In the genomic region with DNA sequence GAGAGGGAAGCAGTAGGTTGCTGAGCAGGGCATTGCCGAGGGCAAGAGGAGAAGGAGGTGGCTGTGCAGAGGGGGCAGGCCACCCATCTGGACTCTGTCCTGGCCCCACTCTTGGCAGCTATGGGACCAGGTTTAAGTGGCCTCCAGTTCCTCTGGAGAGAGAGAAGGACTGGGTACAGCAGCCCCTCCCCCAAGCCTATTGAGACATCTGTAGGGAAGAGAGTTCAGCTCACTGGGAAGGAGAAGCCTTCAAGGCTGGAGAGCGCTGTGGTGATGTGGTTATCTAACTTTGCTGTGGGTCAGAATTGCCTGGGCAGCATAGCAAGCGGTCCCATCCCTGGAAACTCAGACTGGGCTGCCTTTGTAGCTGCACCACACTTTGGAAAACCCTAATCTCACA, we compare ENCODE assay signal across 17 cellular contexts.
A peak's percentile ranks its signal among the peaks of the same experiment; 100 is the strongest.
DNase-seq lines count a peak whose midpoint lies in the region; ATAC-seq and TF ChIP-seq lines count a peak whose summit lies in the region.
"Had no signal": no experiment of that assay in that cellular context is flagged by ENCODE, and none has a peak within 500 bp of the region (broad histone marks: within the 10 kb centered on the region; RNA-seq: fewer than 3 reads in every experiment).

No MANE protein-coding gene starts in this region.

- H3K9ac ChIP-seq in endodermal cell (ENCODE audit: extremely low read depth, low read length, poor library complexity, severe bottlenecking) = no peak overlapping the region

- no peaks in the 10 kb centered on the region for H3K9me3 ChIP-seq in endodermal cell (ENCODE audit: control insufficient read depth, low read length)
- H3K9me3 ChIP-seq: colonic mucosa, gastroesophageal sphincter had no signal

- H3K4me3 ChIP-seq in endodermal cell (ENCODE audit: low read length) = no peak overlapping the region
- H3K4me3 ChIP-seq: colonic mucosa, gastroesophageal sphincter had no signal

- H3K4me1 Mint-ChIP-seq in endodermal cell (peaks cover 34% of the 10 kb centered on the region), neural crest cell (peaks cover 21% of the 10 kb centered on the region)
- H3K4me1 Mint-ChIP-seq: natural killer cell had no signal

- 95 to 100% methylated on average over 3 of the region's 3 CpGs for WGBS in endodermal cell (ENCODE audit: insufficient coverage in 1 of 2, insufficient read length in 1 of 2), 2 experiments

- DNase-seq in Right ventricle myocardium superior (no peak), left ventricle myocardium superior (no peak), endodermal cell (peak; percentile 35), neural crest cell (ENCODE audit: low read depth, low spot score) (no peak), cortex of kidney (lab: John Stamatoyannopoulos, UW) (no peak)
- DNase-seq: CD8-positive, alpha-beta T cell; colonic mucosa; natural killer cell; NCI-H187; NCI-H446; retina; stimulated activated CD4-positive, alpha-beta T cell treated with anti-CD3 and anti-CD28 coated beads, Interleukin-15, amount 100 ng/mL, for 24 hours; stimulated activated naive B cell treated with anti-CD40 and anti-IgM and Interleukin-4, amounts not matched to agents 10 μg/mL and 1 μg/mL and 100 μg/mL, for 72 hours had no signal

- ATAC-seq in Right ventricle myocardium superior (ENCODE audit: poor library complexity) (peak; percentile 27), left ventricle myocardium superior (no peak), HG03457 (IDR thresholded peaks at IDR 0.05; ENCODE audit: unreplicated experiment) (no peak), GM18520 (IDR thresholded peaks at IDR 0.05; ENCODE audit: unreplicated experiment) (no peak), GM21367 (IDR thresholded peaks at IDR 0.05; ENCODE audit: unreplicated experiment) (no peak)
- ATAC-seq: CD8-positive, alpha-beta T cell; gastroesophageal sphincter; natural killer cell; stimulated activated naive B cell treated with anti-CD40 and anti-IgM and Interleukin-4, amounts not matched to agents 10 μg/mL and 1 μg/mL and 100 μg/mL, for 72 hours had no signal

- intact Hi-C loops in Right ventricle myocardium superior (cut with DNase I) = loop anchor here (10.0 kb wide), 1 partner anchor 656 kb away; no protein-coding TSS in a partner anchor
- intact Hi-C loops in left ventricle myocardium superior (cut with micrococcal nuclease) = loop anchor here (5.0 kb wide), 1 partner anchor 133 kb away; no protein-coding TSS in a partner anchor

- no peaks in the 10 kb centered on the region for H3K9me3 Mint-ChIP-seq in endodermal cell
- H3K9me3 Mint-ChIP-seq in neural crest cell = peaks cover 4% of the 10 kb centered on the region
- H3K9me3 Mint-ChIP-seq: CD8-positive, alpha-beta T cell; natural killer cell; stimulated activated naive B cell treated with anti-CD40 and anti-IgM and Interleukin-4, amounts not matched to agents 10 μg/mL and 1 μg/mL and 100 μg/mL, for 72 hours had no signal

- H3K4me1 ChIP-seq in endodermal cell (ENCODE audit: control insufficient read depth, insufficient read depth, low read length) = peaks cover 7% of the 10 kb centered on the region
- H3K4me1 ChIP-seq: colonic mucosa, gastroesophageal sphincter had no signal

- H3K36me3 Mint-ChIP-seq in endodermal cell (ENCODE audit: low read depth) (no peaks in the 10 kb centered on the region), neural crest cell (ENCODE audit: low read depth) (no peaks in the 10 kb centered on the region)
- H3K36me3 Mint-ChIP-seq: CD8-positive, alpha-beta T cell; natural killer cell; stimulated activated naive B cell treated with anti-CD40 and anti-IgM and Interleukin-4, amounts not matched to agents 10 μg/mL and 1 μg/mL and 100 μg/mL, for 72 hours had no signal

- no peaks in the 10 kb centered on the region for H3K36me3 ChIP-seq in endodermal cell (ENCODE audit: control insufficient read depth, insufficient read depth, low read length)
- H3K36me3 ChIP-seq: colonic mucosa, gastroesophageal sphincter had no signal

- H3K27me3 ChIP-seq in endodermal cell (ENCODE audit: control insufficient read depth, insufficient read depth, low read length, poor library complexity, severe bottlenecking) = no peaks in the 10 kb centered on the region
- H3K27me3 ChIP-seq: colonic mucosa had no signal

- H3K27me3 Mint-ChIP-seq in endodermal cell (ENCODE audit: insufficient read depth) (peaks cover 5% of the 10 kb centered on the region), neural crest cell (ENCODE audit: low read depth) (peaks cover 15% of the 10 kb centered on the region)

- no peak overlapping the region for H3K4me3 Mint-ChIP-seq in endodermal cell
- no peak overlapping the region for H3K4me3 Mint-ChIP-seq in neural crest cell
- H3K4me3 Mint-ChIP-seq: CD8-positive, alpha-beta T cell; natural killer cell; stimulated activated naive B cell treated with anti-CD40 and anti-IgM and Interleukin-4, amounts not matched to agents 10 μg/mL and 1 μg/mL and 100 μg/mL, for 72 hours had no signal

- H3K27ac ChIP-seq in endodermal cell (ENCODE audit: low read depth, low read length) = no peak overlapping the region
- H3K27ac ChIP-seq: colonic mucosa, gastroesophageal sphincter had no signal

- TF ChIP-seq CTCF in endodermal cell (conservative IDR thresholded peaks at IDR 0.05) = no peak
- no peak for TF ChIP-seq CTCF in neural crest cell (conservative IDR thresholded peaks at IDR 0.05)

- no peak overlapping the region for H3K27ac Mint-ChIP-seq in endodermal cell
- peak overlapping the region; percentile 30 for H3K27ac Mint-ChIP-seq in neural crest cell (ENCODE audit: unreplicated experiment)
- H3K27ac Mint-ChIP-seq: natural killer cell; stimulated activated naive B cell treated with anti-CD40 and anti-IgM and Interleukin-4, amounts not matched to agents 10 μg/mL and 1 μg/mL and 100 μg/mL, for 72 hours had no signal
